In the genomic region with DNA sequence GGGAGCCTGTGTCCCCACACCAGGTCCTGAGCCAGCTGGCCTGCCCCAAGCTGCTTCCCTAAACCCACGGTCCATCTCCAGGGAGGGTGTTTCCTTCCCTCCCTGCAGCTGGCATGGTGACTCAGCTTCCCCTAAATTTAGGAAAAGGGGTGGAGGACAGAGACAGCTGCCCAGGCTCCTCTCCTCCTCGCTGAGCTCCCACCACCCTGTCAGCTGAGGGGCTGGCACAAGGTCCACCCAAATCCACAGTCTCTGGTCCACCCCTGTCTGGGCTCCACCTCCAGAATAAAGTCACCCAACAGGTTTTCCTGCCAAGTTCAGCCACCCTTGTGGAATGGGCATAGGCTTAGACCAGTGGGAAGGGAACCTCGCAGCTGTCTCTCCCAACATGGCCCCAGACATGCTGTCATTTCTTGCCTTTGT, we compare ENCODE assay signal across 13 cellular contexts.
DNase-seq lines count a peak whose midpoint lies in the region; ATAC-seq and TF ChIP-seq lines count a peak whose summit lies in the region.
"Had no signal": no experiment of that assay in that cellular context is flagged by ENCODE, and none has a peak within 500 bp of the region (broad histone marks: within the 10 kb centered on the region; RNA-seq: fewer than 3 reads in every experiment).

No MANE protein-coding gene starts in this region.

- 72% methylated on average over 3 of the region's 3 CpGs; no CpG with 5 or more reads in 1 of the 2 donors for WGBS in transverse colon (ENCODE audit: low coverage in 1 of 2), 2 donors

- no peak overlapping the region for H3K4me3 Mint-ChIP-seq in activated CD4-positive, alpha-beta memory T cell treated with anti-CD3 and anti-CD28 coated beads for 36 hours
- H3K4me3 Mint-ChIP-seq: activated CD4-positive, alpha-beta T cell treated with anti-CD3 and anti-CD28 coated beads, Interleukin-2, amount 10 ng/mL, durations not matched to agents 7 days and 5 days; activated T-cell treated with anti-CD3 and anti-CD28 coated beads, Interleukin-2, amount 50 U/mL, for 24 hours; stimulated activated naive CD8-positive, alpha-beta T cell treated with anti-CD3 and anti-CD28 coated beads, Interleukin-15, amount 100 ng/mL, for 72 hours had no signal

- in situ Hi-C loops in transverse colon (cut with MboI; ENCODE audit: low pct_ligation_motif_present in 1 of 4, low pct_unique_long_range_greater_than_20kb in 1 of 4, low sequenced_read_pairs in 3 of 4), result no loop called here

- CTCF ChIA-PET in activated CD4-positive, alpha-beta memory T cell treated with anti-CD3 and anti-CD28 coated beads for 36 hours (lab: Charles Lee), result interaction anchor here (0.8 kb wide), 1 partner anchor 57 kb away, joined by 3 read pairs; no protein-coding TSS in a partner anchor

- H3K27ac ChIP-seq in transverse colon, result peak overlapping the region; percentile 18 to 91 (median 39)
- H3K27ac ChIP-seq: ovary had no signal

- no peak for TF ChIP-seq POLR2A in transverse colon (IDR thresholded peaks at IDR 0.05)

- peaks cover 0 to 8% (median 0%) of the 10 kb centered on the region in 4 donors for H3K36me3 ChIP-seq in transverse colon

- no peak overlapping the region for H3K4me3 ChIP-seq in transverse colon
- H3K4me3 ChIP-seq: ovary had no signal

- H3K4me1 ChIP-seq in transverse colon, result peaks cover 11 to 41% (median 23%) of the 10 kb centered on the region in 4 donors

- H3K27me3 Mint-ChIP-seq in activated CD4-positive, alpha-beta memory T cell treated with anti-CD3 and anti-CD28 coated beads for 36 hours, result peaks cover 2% of the 10 kb centered on the region
- H3K27me3 Mint-ChIP-seq: activated CD4-positive, alpha-beta T cell treated with anti-CD3 and anti-CD28 coated beads, Interleukin-2, amount 10 ng/mL, durations not matched to agents 7 days and 5 days had no signal

- TF ChIP-seq CTCF in transverse colon (IDR thresholded peaks at IDR 0.05), result no peak

- intact Hi-C loops in Right ventricle myocardium superior (cut with DNase I), result no loop called here
- intact Hi-C loops in transverse colon (cut with DNase I; ENCODE audit: low total_unique reads), result no loop called here
- intact Hi-C loops in activated CD4-positive, alpha-beta memory T cell treated with anti-CD3 and anti-CD28 coated beads for 36 hours (cut with micrococcal nuclease), result no loop called here

- no peak for TF ChIP-seq EP300 in transverse colon (IDR thresholded peaks at IDR 0.05; ENCODE audit: low read depth)

- H3K36me3 Mint-ChIP-seq in activated CD4-positive, alpha-beta memory T cell treated with anti-CD3 and anti-CD28 coated beads for 36 hours, result no peaks in the 10 kb centered on the region

- DNase-seq in RPMI7951 (ENCODE audit: low read depth) (peak; percentile 17), Right ventricle myocardium superior (peak; percentile 75), myocyte (ENCODE audit: low read depth) (peak; percentile 99), transverse colon (no peak), HCEC 1CT (no peak)
- DNase-seq in activated CD8-positive, alpha-beta memory T cell treated with anti-CD3 and anti-CD28 coated beads for 24 hours, result no peak
- no peak for DNase-seq in activated CD4-positive, alpha-beta memory T cell treated with anti-CD3 and anti-CD28 coated beads for 36 hours
- DNase-seq: activated CD4-positive, alpha-beta T cell treated with anti-CD3 and anti-CD28 coated beads, Interleukin-2, amount 10 ng/mL, durations not matched to agents 7 days and 5 days; activated T-cell treated with anti-CD3 and anti-CD28 coated beads, Interleukin-2, amount 50 U/mL, for 24 hours; BE2C; NCI-H446; ovary; stimulated activated naive CD8-positive, alpha-beta T cell treated with anti-CD3 and anti-CD28 coated beads, Interleukin-15, amount 100 ng/mL, for 72 hours had no signal

- peak; percentile 9 for ATAC-seq in Right ventricle myocardium superior (ENCODE audit: poor library complexity)
- ATAC-seq: stimulated activated naive CD8-positive, alpha-beta T cell treated with anti-CD3 and anti-CD28 coated beads, Interleukin-15, amount 100 ng/mL, for 72 hours had no signal

- POLR2A ChIA-PET in activated CD4-positive, alpha-beta memory T cell treated with anti-CD3 and anti-CD28 coated beads for 36 hours (lab: Charles Lee), result no interaction called here

- H3K27ac Mint-ChIP-seq in activated CD4-positive, alpha-beta memory T cell treated with anti-CD3 and anti-CD28 coated beads for 36 hours, result no peak overlapping the region
- H3K27ac Mint-ChIP-seq: activated CD4-positive, alpha-beta T cell treated with anti-CD3 and anti-CD28 coated beads, Interleukin-2, amount 10 ng/mL, durations not matched to agents 7 days and 5 days; activated T-cell treated with anti-CD3 and anti-CD28 coated beads, Interleukin-2, amount 50 U/mL, for 24 hours; stimulated activated naive CD8-positive, alpha-beta T cell treated with anti-CD3 and anti-CD28 coated beads, Interleukin-15, amount 100 ng/mL, for 72 hours had no signal

- H3K4me1 Mint-ChIP-seq in activated CD4-positive, alpha-beta memory T cell treated with anti-CD3 and anti-CD28 coated beads for 36 hours (ENCODE audit: low read depth), result no peaks in the 10 kb centered on the region
- H3K4me1 Mint-ChIP-seq: activated CD4-positive, alpha-beta T cell treated with anti-CD3 and anti-CD28 coated beads, Interleukin-2, amount 10 ng/mL, durations not matched to agents 7 days and 5 days; stimulated activated naive CD8-positive, alpha-beta T cell treated with anti-CD3 and anti-CD28 coated beads, Interleukin-15, amount 100 ng/mL, for 72 hours had no signal

- no peaks in the 10 kb centered on the region for H3K9me3 ChIP-seq in transverse colon
- H3K9me3 ChIP-seq: BE2C, ovary had no signal

- no peaks in the 10 kb centered on the region for H3K9me3 Mint-ChIP-seq in activated CD4-positive, alpha-beta memory T cell treated with anti-CD3 and anti-CD28 coated beads for 36 hours
- H3K9me3 Mint-ChIP-seq: activated CD4-positive, alpha-beta T cell treated with anti-CD3 and anti-CD28 coated beads, Interleukin-2, amount 10 ng/mL, durations not matched to agents 7 days and 5 days; activated T-cell treated with anti-CD3 and anti-CD28 coated beads, Interleukin-2, amount 50 U/mL, for 24 hours; stimulated activated naive CD8-positive, alpha-beta T cell treated with anti-CD3 and anti-CD28 coated beads, Interleukin-15, amount 100 ng/mL, for 72 hours had no signal

- H3K27me3 ChIP-seq in transverse colon, result no peaks in the 10 kb centered on the region
- H3K27me3 ChIP-seq: BE2C, ovary had no signal

Comparison
In these comparisons a context has a peak if more than half of its experiments do, and no peak if none do; other contexts are left out.
1. DNase-seq: peak in RPMI7951 (single experiment), Right ventricle myocardium superior (single experiment) and myocyte (single experiment); none in transverse colon (single experiment), activated CD8-positive, alpha-beta memory T cell treated with anti-CD3 and anti-CD28 coated beads for 24 hours (single experiment), activated CD4-positive, alpha-beta memory T cell treated with anti-CD3 and anti-CD28 coated beads for 36 hours (single experiment) and HCEC 1CT (single experiment).